In genomic region chr14:106058342-106058741, GRCh38 we compare ENCODE assay signal across 17 cellular contexts.
DNase-seq lines count a peak whose midpoint lies in the region; ATAC-seq, FAIRE-seq and TF ChIP-seq lines count a peak whose summit lies in the region.
"Had no signal": no experiment of that assay in that cellular context is flagged by ENCODE, and none has a peak within 500 bp of the region (broad histone marks: within the 10 kb centered on the region; RNA-seq: fewer than 3 reads in every experiment).

No MANE protein-coding gene starts in this region.

- no peaks in the 10 kb centered on the region for H3K9me3 ChIP-seq in BLaER1
- peaks cover 5% of the 10 kb centered on the region for H3K9me3 ChIP-seq in DND-41 (ENCODE audit: insufficient read depth, low read length, severe bottlenecking)
- H3K9me3 ChIP-seq: Caco-2 had no signal

- no peak overlapping the region for H3K4me3 ChIP-seq in BLaER1
- no peak overlapping the region for H3K4me3 ChIP-seq in DND-41 (ENCODE audit: low read depth in 1 of 2, low read length in 2 of 2)

- intact Hi-C loops in activated CD8-positive, alpha-beta T cell treated with anti-CD3 and anti-CD28 coated beads for 36 hours (cut with micrococcal nuclease), result no loop called here
- intact Hi-C loops in activated CD4-positive, alpha-beta memory T cell treated with anti-CD3 and anti-CD28 coated beads for 36 hours (cut with micrococcal nuclease), result no loop called here

- H3K4me1 ChIP-seq in BLaER1, result peaks cover 62% of the 10 kb centered on the region
- peaks cover 83% of the 10 kb centered on the region for H3K4me1 ChIP-seq in DND-41 (ENCODE audit: insufficient read depth, low read length)
- H3K4me1 ChIP-seq: Caco-2 had no signal

- FAIRE-seq in GM19239 (lab: Jason Lieb, UNC), result no peak
- FAIRE-seq: D721Med, H1, HTR-8/SVneo had no signal

- peaks cover 17% of the 10 kb centered on the region for H3K4me1 Mint-ChIP-seq in activated CD8-positive, alpha-beta T cell treated with anti-CD3 and anti-CD28 coated beads for 36 hours (ENCODE audit: low read depth)
- peaks cover 20% of the 10 kb centered on the region for H3K4me1 Mint-ChIP-seq in activated CD8-positive, alpha-beta T cell treated with anti-CD3 and anti-CD28 coated beads, Interleukin-2, amount 10 ng/mL, durations not matched to agents 7 days and 5 days (ENCODE audit: low read depth)
- peaks cover 9% of the 10 kb centered on the region for H3K4me1 Mint-ChIP-seq in activated T-helper 17 cell treated with anti-CD3 and anti-CD28 coated beads, Interleukin-2, amount 50 U/mL, for 72 hours
- H3K4me1 Mint-ChIP-seq in activated CD4-positive, alpha-beta memory T cell treated with anti-CD3 and anti-CD28 coated beads for 36 hours (ENCODE audit: low read depth), result peaks cover 40% of the 10 kb centered on the region
- H3K4me1 Mint-ChIP-seq: H9 had no signal

- CTCF ChIA-PET in activated CD8-positive, alpha-beta T cell treated with anti-CD3 and anti-CD28 coated beads for 36 hours (lab: Charles Lee), result interaction anchor here (1.0 to 3.6 kb wide), 6 partner anchors 13 to 360 kb away, joined by 3 to 16 read pairs (median 5); no protein-coding TSS in a partner anchor
- CTCF ChIA-PET in activated CD8-positive, alpha-beta T cell treated with anti-CD3 and anti-CD28 coated beads, Interleukin-2, amount 10 ng/mL, durations not matched to agents 7 days and 5 days (lab: Charles Lee), result interaction anchor here (1.3 to 4.5 kb wide), 3 partner anchors 13 to 19 kb away, joined by 3 to 30 read pairs (median 6); no protein-coding TSS in a partner anchor
- CTCF ChIA-PET in activated CD4-positive, alpha-beta memory T cell treated with anti-CD3 and anti-CD28 coated beads for 36 hours (lab: Charles Lee), result interaction anchor here (1.2 to 2.6 kb wide), 3 partner anchors 13 to 57 kb away, joined by 3 to 14 read pairs (median 11); no protein-coding TSS in a partner anchor

- H3K4me3 Mint-ChIP-seq in activated CD8-positive, alpha-beta T cell treated with anti-CD3 and anti-CD28 coated beads for 36 hours, result no peak overlapping the region
- H3K4me3 Mint-ChIP-seq in activated CD8-positive, alpha-beta T cell treated with anti-CD3 and anti-CD28 coated beads, Interleukin-2, amount 10 ng/mL, durations not matched to agents 7 days and 5 days, result no peak overlapping the region
- no peak overlapping the region for H3K4me3 Mint-ChIP-seq in activated T-helper 17 cell treated with anti-CD3 and anti-CD28 coated beads, Interleukin-2, amount 50 U/mL, for 72 hours
- no peak overlapping the region for H3K4me3 Mint-ChIP-seq in activated CD4-positive, alpha-beta memory T cell treated with anti-CD3 and anti-CD28 coated beads for 36 hours
- H3K4me3 Mint-ChIP-seq: B cell; CD4-positive, alpha-beta T cell; H9 had no signal

- POLR2A ChIA-PET in activated CD8-positive, alpha-beta T cell treated with anti-CD3 and anti-CD28 coated beads for 36 hours (lab: Charles Lee), result interaction anchor here (0.6 kb wide), 1 partner anchor 381 kb away, joined by 3 read pairs; no protein-coding TSS in a partner anchor
- POLR2A ChIA-PET in activated CD8-positive, alpha-beta T cell treated with anti-CD3 and anti-CD28 coated beads, Interleukin-2, amount 10 ng/mL, durations not matched to agents 7 days and 5 days (lab: Charles Lee), result no interaction called here
- POLR2A ChIA-PET in activated CD4-positive, alpha-beta memory T cell treated with anti-CD3 and anti-CD28 coated beads for 36 hours (lab: Charles Lee), result no interaction called here

- H3K27me3 Mint-ChIP-seq in activated CD8-positive, alpha-beta T cell treated with anti-CD3 and anti-CD28 coated beads for 36 hours, result peaks cover 9% of the 10 kb centered on the region
- H3K27me3 Mint-ChIP-seq in activated CD8-positive, alpha-beta T cell treated with anti-CD3 and anti-CD28 coated beads, Interleukin-2, amount 10 ng/mL, durations not matched to agents 7 days and 5 days (ENCODE audit: low read depth), result peaks cover 27% of the 10 kb centered on the region
- H3K27me3 Mint-ChIP-seq in activated T-helper 17 cell treated with anti-CD3 and anti-CD28 coated beads, Interleukin-2, amount 50 U/mL, for 72 hours, result peaks cover 13% of the 10 kb centered on the region
- peaks cover 21% of the 10 kb centered on the region for H3K27me3 Mint-ChIP-seq in activated CD4-positive, alpha-beta memory T cell treated with anti-CD3 and anti-CD28 coated beads for 36 hours
- H3K27me3 Mint-ChIP-seq: B cell had no signal

- no peak overlapping the region for H2AFZ ChIP-seq in DND-41 (ENCODE audit: low read depth, low read length)

- no peak overlapping the region for H3K27ac Mint-ChIP-seq in activated CD8-positive, alpha-beta T cell treated with anti-CD3 and anti-CD28 coated beads for 36 hours
- H3K27ac Mint-ChIP-seq in activated CD8-positive, alpha-beta T cell treated with anti-CD3 and anti-CD28 coated beads, Interleukin-2, amount 10 ng/mL, durations not matched to agents 7 days and 5 days, result no peak overlapping the region
- H3K27ac Mint-ChIP-seq in activated T-helper 17 cell treated with anti-CD3 and anti-CD28 coated beads, Interleukin-2, amount 50 U/mL, for 72 hours, result no peak overlapping the region
- no peak overlapping the region for H3K27ac Mint-ChIP-seq in activated CD4-positive, alpha-beta memory T cell treated with anti-CD3 and anti-CD28 coated beads for 36 hours
- H3K27ac Mint-ChIP-seq: B cell; CD4-positive, alpha-beta T cell; H9 had no signal

- H3K9ac ChIP-seq in BLaER1, result no peak overlapping the region
- H3K9ac ChIP-seq in DND-41 (ENCODE audit: low read depth, low read length), result peak overlapping the region; percentile 18

- H3K27me3 ChIP-seq in BLaER1, result no peaks in the 10 kb centered on the region
- no peaks in the 10 kb centered on the region for H3K27me3 ChIP-seq in DND-41 (ENCODE audit: insufficient read depth, low read length, poor library complexity)

- H3K27ac ChIP-seq in BLaER1 (no peak overlapping the region), DND-41 (ENCODE audit: low read length) (peak overlapping the region; percentile 95)
- H3K27ac ChIP-seq: C4-2B had no signal

- H3K36me3 ChIP-seq in BLaER1, result no peaks in the 10 kb centered on the region
- H3K36me3 ChIP-seq in DND-41 (ENCODE audit: insufficient read depth, low read length), result no peaks in the 10 kb centered on the region

- TF ChIP-seq CTCF in activated CD8-positive, alpha-beta T cell treated with anti-CD3 and anti-CD28 coated beads for 36 hours (IDR thresholded peaks at IDR 0.05), result no peak
- TF ChIP-seq CTCF in DND-41 (IDR thresholded peaks at IDR 0.05; ENCODE audit: borderline replicate concordance, extremely low read depth, low read length, poor library complexity, severe bottlenecking), result no peak

- H3K79me2 ChIP-seq in DND-41 (ENCODE audit: insufficient read depth, low read length), result no peaks in the 10 kb centered on the region

- H3K4me2 ChIP-seq in BLaER1 (peak overlapping the region; percentile 32), DND-41 (ENCODE audit: insufficient read depth, low read length) (0 out of 2 replicates have a peak overlapping the region, but pooled peaks have one; percentile 1)

- DNase-seq in activated CD8-positive, alpha-beta T cell treated with anti-CD3 and anti-CD28 coated beads for 36 hours, result no peak
- no peak for DNase-seq in activated CD8-positive, alpha-beta T cell treated with anti-CD3 and anti-CD28 coated beads, Interleukin-2, amount 10 ng/mL, durations not matched to agents 7 days and 5 days
- DNase-seq in DND-41 (no peak), NCI-H2196 treated with DMSO at 0.1 percent for 48 hours (lab: John Stamatoyannopoulos, UW; ENCODE audit: unreplicated experiment) (no peak), GM19239 (ENCODE audit: insufficient read length, low spot score) (no peak)
- DNase-seq in activated CD4-positive, alpha-beta memory T cell treated with anti-CD3 and anti-CD28 coated beads for 36 hours, result no peak
- DNase-seq: Caco-2; CD4-positive, alpha-beta T cell; GF-D8; H9 had no signal

- peak; percentile 34 for ATAC-seq in activated CD8-positive, alpha-beta T cell treated with anti-CD3 and anti-CD28 coated beads for 36 hours
- ATAC-seq in activated CD8-positive, alpha-beta T cell treated with anti-CD3 and anti-CD28 coated beads, Interleukin-2, amount 10 ng/mL, durations not matched to agents 7 days and 5 days, result no peak
- ATAC-seq in DND-41 (ENCODE audit: insufficient read depth, low read depth), result no peak
- peak; percentile 82 for ATAC-seq in activated T-helper 17 cell treated with anti-CD3 and anti-CD28 coated beads, Interleukin-2, amount 50 U/mL, for 72 hours (replicated peaks)

- H3K9me3 Mint-ChIP-seq in activated CD8-positive, alpha-beta T cell treated with anti-CD3 and anti-CD28 coated beads for 36 hours, result no peaks in the 10 kb centered on the region
- no peaks in the 10 kb centered on the region for H3K9me3 Mint-ChIP-seq in activated CD8-positive, alpha-beta T cell treated with anti-CD3 and anti-CD28 coated beads, Interleukin-2, amount 10 ng/mL, durations not matched to agents 7 days and 5 days (ENCODE audit: insufficient read depth)
- H3K9me3 Mint-ChIP-seq in activated T-helper 17 cell treated with anti-CD3 and anti-CD28 coated beads, Interleukin-2, amount 50 U/mL, for 72 hours, result no peaks in the 10 kb centered on the region
- H3K9me3 Mint-ChIP-seq in activated CD4-positive, alpha-beta memory T cell treated with anti-CD3 and anti-CD28 coated beads for 36 hours, result no peaks in the 10 kb centered on the region
- H3K9me3 Mint-ChIP-seq: CD4-positive, alpha-beta T cell had no signal

- no peaks in the 10 kb centered on the region for H3K36me3 Mint-ChIP-seq in activated CD8-positive, alpha-beta T cell treated with anti-CD3 and anti-CD28 coated beads for 36 hours (ENCODE audit: low read depth)
- H3K36me3 Mint-ChIP-seq in activated CD8-positive, alpha-beta T cell treated with anti-CD3 and anti-CD28 coated beads, Interleukin-2, amount 10 ng/mL, durations not matched to agents 7 days and 5 days (ENCODE audit: low read depth), result no peaks in the 10 kb centered on the region
- H3K36me3 Mint-ChIP-seq in activated T-helper 17 cell treated with anti-CD3 and anti-CD28 coated beads, Interleukin-2, amount 50 U/mL, for 72 hours (ENCODE audit: low read depth), result no peaks in the 10 kb centered on the region
- H3K36me3 Mint-ChIP-seq in activated CD4-positive, alpha-beta memory T cell treated with anti-CD3 and anti-CD28 coated beads for 36 hours, result no peaks in the 10 kb centered on the region

- H4K20me1 ChIP-seq in BLaER1 (no peaks in the 10 kb centered on the region), DND-41 (ENCODE audit: insufficient read depth, low read length) (no peaks in the 10 kb centered on the region)

Comparison
In these comparisons a context has a peak if more than half of its experiments do, and no peak if none do; other contexts are left out.
1. ATAC-seq: peak in activated CD8-positive, alpha-beta T cell treated with anti-CD3 and anti-CD28 coated beads for 36 hours (single experiment) and activated T-helper 17 cell treated with anti-CD3 and anti-CD28 coated beads, Interleukin-2, amount 50 U/mL, for 72 hours (single experiment); none in activated CD8-positive, alpha-beta T cell treated with anti-CD3 and anti-CD28 coated beads, Interleukin-2, amount 10 ng/mL, durations not matched to agents 7 days and 5 days (single experiment) and DND-41 (single experiment).